ENCODE assay signal across 30 cellular contexts in the genomic region with DNA sequence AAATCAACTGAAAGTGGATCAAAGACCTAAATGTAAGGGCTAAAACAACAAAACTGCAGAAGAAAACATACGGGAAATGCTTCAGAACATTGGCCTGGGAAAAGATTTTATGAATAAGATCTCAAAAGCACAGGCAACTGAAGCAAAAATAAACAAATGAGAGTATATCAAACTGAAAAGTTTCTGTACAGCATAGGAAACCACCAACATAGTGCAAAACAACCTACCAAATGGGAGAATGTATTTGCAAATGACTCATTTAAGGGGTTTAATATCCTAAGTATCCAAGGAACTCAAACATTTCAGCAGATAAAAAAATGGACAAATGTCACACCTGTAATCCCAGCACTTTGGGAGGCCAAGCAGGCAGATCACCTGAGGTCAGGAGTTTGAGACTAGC.
"Had no signal": no experiment of that assay in that cellular context is flagged by ENCODE, and none has a peak within 500 bp of the region (broad histone marks: within the 10 kb centered on the region; RNA-seq: fewer than 3 reads in every experiment).

No MANE protein-coding gene starts in this region.

- H3K4me1 ChIP-seq: left ventricle myocardium inferior, pancreas, prostate gland, stomach, testis, thyroid gland, transverse colon, upper lobe of left lung, vagina had no signal

- H3K9me3 ChIP-seq: pancreas, prostate gland, testis, thyroid gland, transverse colon, upper lobe of left lung, vagina had no signal

- H3K4me1 Mint-ChIP-seq: immature natural killer cell; mesothelial cell of epicardium; naive B cell; natural killer cell; nephron progenitor cell; stimulated activated naive B cell treated with anti-CD40 and anti-IgM and Interleukin-4, amounts not matched to agents 10 μg/mL and 1 μg/mL and 100 μg/mL, for 72 hours had no signal

- DNase-seq: hippocampal formation; immature natural killer cell; islet precursor cell; left ventricle myocardium inferior; mesendoderm; naive B cell; natural killer cell; nephron progenitor cell; nucleus accumbens; pancreas; posterior cingulate gyrus; retina; right cardiac atrium; stimulated activated CD4-positive, alpha-beta T cell treated with anti-CD3 and anti-CD28 coated beads, Interleukin-12 subunit alpha, Interleukin-12 subunit beta, amount 100 ng/mL, for 4 hours; stimulated activated CD4-positive, alpha-beta T cell treated with anti-CD3 and anti-CD28 coated beads, Interleukin-15, amount 100 ng/mL, for 24 hours; stimulated activated CD4-positive, alpha-beta T cell treated with anti-CD3 and anti-CD28 coated beads, Interleukin-2, amount 100 ng/mL, for 24 hours; stimulated activated CD4-positive, alpha-beta T cell treated with anti-CD3 and anti-CD28 coated beads, Interleukin-4, amount 100 ng/mL, for 1 hour; stimulated activated naive B cell treated with anti-CD40 and anti-IgM and Interleukin-4, amounts not matched to agents 10 μg/mL and 1 μg/mL and 100 μg/mL, for 72 hours; stimulated activated naive CD8-positive, alpha-beta T cell treated with anti-CD3 and anti-CD28 coated beads, Interleukin-15, Interleukin-2, amounts not matched to agents 100 U/mL and 50 U/mL, for 24 hours; stomach; testis; thyroid gland; transverse colon; upper lobe of left lung had no signal

- H3K36me3 Mint-ChIP-seq: mesothelial cell of epicardium; naive B cell; natural killer cell; stimulated activated naive B cell treated with anti-CD40 and anti-IgM and Interleukin-4, amounts not matched to agents 10 μg/mL and 1 μg/mL and 100 μg/mL, for 72 hours had no signal

- H3K9me3 Mint-ChIP-seq: nephron progenitor cell had no signal

- H3K4me3 ChIP-seq: left ventricle myocardium inferior, lung, pancreas, prostate gland, skin epidermis, stomach, testis, thyroid gland, transverse colon, upper lobe of left lung, vagina had no signal

- H3K27me3 ChIP-seq: pancreas, stomach, testis, thyroid gland, transverse colon, upper lobe of left lung, vagina had no signal

- H3K4me3 Mint-ChIP-seq: immature natural killer cell; mesothelial cell of epicardium; naive B cell; natural killer cell; nephron progenitor cell; stimulated activated naive B cell treated with anti-CD40 and anti-IgM and Interleukin-4, amounts not matched to agents 10 μg/mL and 1 μg/mL and 100 μg/mL, for 72 hours had no signal

- ATAC-seq: natural killer cell; pancreas; right cardiac atrium; sciatic nerve; stimulated activated naive B cell treated with anti-CD40 and anti-IgM and Interleukin-4, amounts not matched to agents 10 μg/mL and 1 μg/mL and 100 μg/mL, for 72 hours; stimulated activated naive CD8-positive, alpha-beta T cell treated with anti-CD3 and anti-CD28 coated beads, Interleukin-15, Interleukin-2, amounts not matched to agents 100 U/mL and 50 U/mL, for 24 hours had no signal

- H3K27ac Mint-ChIP-seq: immature natural killer cell; mesothelial cell of epicardium; naive B cell; natural killer cell; nephron progenitor cell; stimulated activated naive B cell treated with anti-CD40 and anti-IgM and Interleukin-4, amounts not matched to agents 10 μg/mL and 1 μg/mL and 100 μg/mL, for 72 hours had no signal

- H3K27ac ChIP-seq: left ventricle myocardium inferior, pancreas, prostate gland, skin epidermis, stomach, testis, thyroid gland, transverse colon, upper lobe of left lung, vagina had no signal

- H3K27me3 Mint-ChIP-seq: naive B cell; stimulated activated naive B cell treated with anti-CD40 and anti-IgM and Interleukin-4, amounts not matched to agents 10 μg/mL and 1 μg/mL and 100 μg/mL, for 72 hours had no signal

- H3K36me3 ChIP-seq: left ventricle myocardium inferior, pancreas, prostate gland, stomach, thyroid gland, transverse colon, upper lobe of left lung, vagina had no signal
